In genomic region chr17:81238815-81239713, GRCh38 we compare ENCODE assay signal across 1 cellular context.
A peak's percentile ranks its signal among the peaks of the same experiment; 100 is the strongest.
TF ChIP-seq lines count a peak whose summit lies in the region.

NDUFAF8 (plus strand) TSS chr17:81239318; CDS start chr17:81239364, 46 bp downstream.
TEPSIN (minus strand) TSS chr17:81239055; CDS start chr17:81239033, 22 bp downstream.

TF ChIP-seq in HepG2, 621 proteins besides CTCF, POLR2A, EP300 and RAD21 (continued from another document and continues in another):
- no peak for TF ChIP-seq ZBTB34 (CRISPR knock-in tag; IDR thresholded peaks at IDR 0.05)
- no peak for TF ChIP-seq ATF5 (CRISPR knock-in tag; IDR thresholded peaks at IDR 0.05; ENCODE audit: low read depth)
- TF ChIP-seq ZNF496 (CRISPR knock-in tag; IDR thresholded peaks at IDR 0.05; ENCODE audit: insufficient replicate concordance) = no peak
- no peak for TF ChIP-seq ZBTB25 (CRISPR knock-in tag; IDR thresholded peaks at IDR 0.05)
- TF ChIP-seq ZFAT (CRISPR knock-in tag; conservative IDR thresholded peaks at IDR 0.05) = peak; percentile 19; the same call in 1 of the 2 replicates
- TF ChIP-seq ZNF329 (CRISPR knock-in tag; IDR thresholded peaks at IDR 0.05; ENCODE audit: low read depth) = peak; percentile 80
- TF ChIP-seq TFAP4 (IDR thresholded peaks at IDR 0.05; ENCODE audit: borderline replicate concordance, low read depth) = 0 out of 2 replicates have a peak, but pooled peaks have one; percentile 30
- 0 out of 2 replicates have a peak, but pooled peaks have one; percentile 46 for TF ChIP-seq GZF1 (CRISPR knock-in tag; IDR thresholded peaks at IDR 0.05)
- no peak for TF ChIP-seq ZNF446 (CRISPR knock-in tag; IDR thresholded peaks at IDR 0.05)
- TF ChIP-seq SSRP1 (CRISPR knock-in tag; IDR thresholded peaks at IDR 0.05) = no peak
- TF ChIP-seq ATRX (CRISPR knock-in tag; IDR thresholded peaks at IDR 0.05; ENCODE audit: borderline replicate concordance) = no peak
- no peak; the same call in 1 of the 2 replicates for TF ChIP-seq MXD3 (CRISPR knock-in tag; IDR thresholded peaks at IDR 0.05)
- TF ChIP-seq MLX (CRISPR knock-in tag; IDR thresholded peaks at IDR 0.05) = no peak
- TF ChIP-seq ZNF569 (CRISPR knock-in tag; IDR thresholded peaks at IDR 0.05; ENCODE audit: borderline replicate concordance) = no peak
- TF ChIP-seq SRSF4 (IDR thresholded peaks at IDR 0.05; ENCODE audit: low read depth, low read length, poor library complexity, severe bottlenecking) = no peak
- peak; percentile 48; the same call in 1 of the 2 replicates for TF ChIP-seq POGZ (CRISPR knock-in tag; IDR thresholded peaks at IDR 0.05)
- TF ChIP-seq CEBPZ (IDR thresholded peaks at IDR 0.05; ENCODE audit: low read length) = peak; percentile 89
- no peak for TF ChIP-seq PHB2 (IDR thresholded peaks at IDR 0.05; ENCODE audit: partially characterized antibody)
- peak; percentile 88 for TF ChIP-seq KDM2A (CRISPR knock-in tag; IDR thresholded peaks at IDR 0.05; ENCODE audit: borderline replicate concordance, low read depth)
- peak; percentile 86 for TF ChIP-seq KLF11 (CRISPR knock-in tag; IDR thresholded peaks at IDR 0.05)
- peak; percentile 35; the same call in 1 of the 2 replicates for TF ChIP-seq ZGPAT (CRISPR knock-in tag; IDR thresholded peaks at IDR 0.05)
- peak; percentile 93 for TF ChIP-seq HNRNPLL (IDR thresholded peaks at IDR 0.05; ENCODE audit: low read depth, low read length, poor library complexity, severe bottlenecking)
- TF ChIP-seq ESRRA (CRISPR knock-in tag; IDR thresholded peaks at IDR 0.05; ENCODE audit: low read depth) = peak; percentile 33; the same call in 1 of the 2 replicates
- peak; percentile 51; the same call in 1 of the 2 replicates for TF ChIP-seq ZBTB38 (CRISPR knock-in tag; IDR thresholded peaks at IDR 0.05)
- no peak for TF ChIP-seq ZNF432 (CRISPR knock-in tag; IDR thresholded peaks at IDR 0.05; ENCODE audit: borderline replicate concordance)
- peak; percentile 95 for TF ChIP-seq PBX2 (CRISPR knock-in tag; IDR thresholded peaks at IDR 0.05)
- no peak for TF ChIP-seq SMAD9 (CRISPR knock-in tag; IDR thresholded peaks at IDR 0.05)
- no peak; the same call in 1 of the 2 replicates for TF ChIP-seq ZNF142 (CRISPR knock-in tag; IDR thresholded peaks at IDR 0.05)
- TF ChIP-seq GABPA (IDR thresholded peaks at IDR 0.05; ENCODE audit: low read depth, low read length) = peak; percentile 78
- peak; percentile 92 for TF ChIP-seq GABPA (CRISPR knock-in tag; IDR thresholded peaks at IDR 0.05; ENCODE audit: low read depth)
- TF ChIP-seq ETS1 (CRISPR knock-in tag; IDR thresholded peaks at IDR 0.05) = no peak
- TF ChIP-seq ZBTB33 (CRISPR knock-in tag; IDR thresholded peaks at IDR 0.05) = no peak
